In genomic region chr2:21262426-21262940, GRCh38 we compare ENCODE assay signal across 21 cellular contexts.
"Had no signal": no experiment of that assay in that cellular context is flagged by ENCODE, and none has a peak within 500 bp of the region (broad histone marks: within the 10 kb centered on the region; RNA-seq: fewer than 3 reads in every experiment).

No MANE protein-coding gene starts in this region.

- H3K9me3 Mint-ChIP-seq: memory B cell, mesothelial cell of epicardium, nephron progenitor cell had no signal

- H3K4me3 ChIP-seq: esophagus squamous epithelium, lower lobe of right lung, stomach, suprapubic skin, tibial artery, upper lobe of left lung, uterus had no signal

- DNase-seq: effector memory CD8-positive, alpha-beta T cell; esophagus squamous epithelium; foreskin keratinocyte; hippocampal formation; kidney glomerular epithelial cell; lower lobe of right lung; nephron progenitor cell; posterior cingulate gyrus; small intestine; stimulated activated CD4-positive, alpha-beta T cell treated with anti-CD3 and anti-CD28 coated beads, Interleukin-12 subunit alpha, Interleukin-12 subunit beta, amount 100 ng/mL, for 4 hours; stimulated activated naive CD4-positive, alpha-beta T cell; stomach; tibial artery; upper lobe of left lung; uterus had no signal

- H3K27me3 Mint-ChIP-seq: central memory CD8-positive, alpha-beta T cell; effector memory CD8-positive, alpha-beta T cell; memory B cell had no signal

- H3K9me3 ChIP-seq: esophagus squamous epithelium, lower lobe of right lung, neutrophil, stomach, suprapubic skin, tibial artery, upper lobe of left lung, uterus had no signal

- ATAC-seq: effector memory CD8-positive, alpha-beta T cell; foreskin keratinocyte; left lobe of liver; lower lobe of right lung had no signal

- H3K4me1 ChIP-seq: esophagus squamous epithelium, foreskin keratinocyte, lower lobe of right lung, stomach, suprapubic skin, upper lobe of left lung, uterus had no signal

- H3K36me3 Mint-ChIP-seq: memory B cell, mesothelial cell of epicardium had no signal

- H3K4me3 Mint-ChIP-seq: central memory CD8-positive, alpha-beta T cell; effector memory CD8-positive, alpha-beta T cell; memory B cell; mesothelial cell of epicardium; nephron progenitor cell had no signal

- H3K4me1 Mint-ChIP-seq: central memory CD8-positive, alpha-beta T cell; memory B cell had no signal

- H3K27ac Mint-ChIP-seq: effector memory CD8-positive, alpha-beta T cell; memory B cell; mesothelial cell of epicardium had no signal

- H3K27me3 ChIP-seq: esophagus squamous epithelium, foreskin keratinocyte, neutrophil, stomach, suprapubic skin, tibial artery, upper lobe of left lung, uterus had no signal

- H3K27ac ChIP-seq: esophagus squamous epithelium, foreskin keratinocyte, lower lobe of right lung, neutrophil, stomach, suprapubic skin, tibial artery, upper lobe of left lung, uterus had no signal

- H3K36me3 ChIP-seq: esophagus squamous epithelium, lower lobe of right lung, neutrophil, stomach, suprapubic skin, tibial artery, upper lobe of left lung, uterus had no signal
